In genomic region chr6:122472022-122472340, GRCh38 we compare ENCODE assay signal across 8 cellular contexts. TPM values are rescaled to one million over a fixed set of nuclear protein-coding genes. Genes with fewer than 3 reads are reported as not detected.
DNase-seq lines count a peak whose midpoint lies in the region; ATAC-seq and TF ChIP-seq lines count a peak whose summit lies in the region.

No MANE protein-coding gene starts in this region.

- ATAC-seq in HG03108 (IDR thresholded peaks at IDR 0.05; ENCODE audit: unreplicated experiment), result peak; percentile 38
- ATAC-seq in activated B cell treated with CpG ODN at 0.5 μM for 24 hours (ENCODE audit: low read depth), result peak; percentile 53
- ATAC-seq in right cardiac atrium, result peak in 1 of 2 donors; percentile 58

- no peaks in the 10 kb centered on the region for H3K9me3 Mint-ChIP-seq in activated CD4-positive, alpha-beta T cell treated with anti-CD3 and anti-CD28 coated beads, Interleukin-2, amount 10 ng/mL, durations not matched to agents 7 days and 5 days
- no peaks in the 10 kb centered on the region for H3K9me3 Mint-ChIP-seq in activated B cell treated with CpG ODN at 0.5 μM for 24 hours

- TF ChIP-seq POLR2A in spleen (IDR thresholded peaks at IDR 0.05), result no peak

- DNase-seq in activated CD4-positive, alpha-beta T cell treated with anti-CD3 and anti-CD28 coated beads, Interleukin-2, amount 10 ng/mL, durations not matched to agents 7 days and 5 days, result no peak
- no peak for DNase-seq in activated CD4-positive, alpha-beta T cell treated with anti-CD3 and anti-CD28 coated beads for 4 hours
- DNase-seq in activated B cell treated with CpG ODN at 0.5 μM for 24 hours (no peak), right cardiac atrium (no peak), spleen (peak; percentile 25), ureter (ENCODE audit: low spot score) (no peak), C1 segment of cervical spinal cord (lab: John Stamatoyannopoulos, UW) (no peak)

- TF ChIP-seq CTCF in activated B cell treated with CpG ODN at 0.5 μM for 24 hours (IDR thresholded peaks at IDR 0.05) (no peak), spleen (IDR thresholded peaks at IDR 0.05 in 8 of 11, conservative IDR thresholded peaks at IDR 0.05 in 3 of 11) (no peak)

- POLR2A ChIA-PET in activated CD4-positive, alpha-beta T cell treated with anti-CD3 and anti-CD28 coated beads, Interleukin-2, amount 10 ng/mL, durations not matched to agents 7 days and 5 days (lab: Charles Lee), result no interaction called here
- POLR2A ChIA-PET in activated B cell treated with CpG ODN at 0.5 μM for 24 hours (lab: Charles Lee), result interaction anchor here (0.9 to 2.6 kb wide), 8 partner anchors 11 to 1137 kb away, joined by 3 to 16 read pairs (median 5); partner anchors contain the start of genes HSF2 and TBC1D32

- H3K4me1 ChIP-seq in right cardiac atrium (ENCODE audit: control insufficient read depth, insufficient read depth, low read length) (peaks cover 2% of the 10 kb centered on the region), spleen (peaks cover 23 to 50% (median 47%) of the 10 kb centered on the region in 6 donors)

- H3K36me3 ChIP-seq in spleen, result peaks cover 0 to 8% (median 0%) of the 10 kb centered on the region in 6 donors

- H3K9me3 ChIP-seq in right cardiac atrium (ENCODE audit: control insufficient read depth, low read length), result no peaks in the 10 kb centered on the region
- no peaks in the 10 kb centered on the region for H3K9me3 ChIP-seq in spleen

- H3K27ac ChIP-seq in right cardiac atrium (ENCODE audit: low read length) (peak overlapping the region; percentile 89), spleen (peak overlapping the region; percentile 97 to 99 (median 98))

- intact Hi-C loops in activated B cell treated with CpG ODN at 0.5 μM for 24 hours (cut with micrococcal nuclease), result no loop called here
- intact Hi-C loops in right cardiac atrium (cut with DNase I), result loop anchor here in 1 of 4 donors (10.0 kb wide), 1 partner anchor 77 kb away; the partner anchor contains the start of gene HSF2
- intact Hi-C loops in spleen (cut with DNase I; ENCODE audit: low total_unique reads), result no loop called here

- H3K27ac Mint-ChIP-seq in activated CD4-positive, alpha-beta T cell treated with anti-CD3 and anti-CD28 coated beads, Interleukin-2, amount 10 ng/mL, durations not matched to agents 7 days and 5 days, result peak overlapping the region; percentile 99
- H3K27ac Mint-ChIP-seq in activated B cell treated with CpG ODN at 0.5 μM for 24 hours, result peak overlapping the region; percentile 99

- H3K4me3 Mint-ChIP-seq in activated CD4-positive, alpha-beta T cell treated with anti-CD3 and anti-CD28 coated beads, Interleukin-2, amount 10 ng/mL, durations not matched to agents 7 days and 5 days, result peak overlapping the region; percentile 92
- peak overlapping the region; percentile 99 for H3K4me3 Mint-ChIP-seq in activated B cell treated with CpG ODN at 0.5 μM for 24 hours

- H3K27me3 Mint-ChIP-seq in activated CD4-positive, alpha-beta T cell treated with anti-CD3 and anti-CD28 coated beads, Interleukin-2, amount 10 ng/mL, durations not matched to agents 7 days and 5 days, result no peaks in the 10 kb centered on the region
- no peaks in the 10 kb centered on the region for H3K27me3 Mint-ChIP-seq in activated B cell treated with CpG ODN at 0.5 μM for 24 hours

- peaks cover 27% of the 10 kb centered on the region for H3K4me1 Mint-ChIP-seq in activated CD4-positive, alpha-beta T cell treated with anti-CD3 and anti-CD28 coated beads, Interleukin-2, amount 10 ng/mL, durations not matched to agents 7 days and 5 days
- peaks cover 44% of the 10 kb centered on the region for H3K4me1 Mint-ChIP-seq in activated B cell treated with CpG ODN at 0.5 μM for 24 hours

- CTCF ChIA-PET in activated CD4-positive, alpha-beta T cell treated with anti-CD3 and anti-CD28 coated beads, Interleukin-2, amount 10 ng/mL, durations not matched to agents 7 days and 5 days (lab: Charles Lee), result interaction anchor here (1.6 to 2.3 kb wide), 4 partner anchors 27 to 367 kb away, joined by 3 to 10 read pairs (median 4); no protein-coding TSS in a partner anchor
- CTCF ChIA-PET in activated B cell treated with CpG ODN at 0.5 μM for 24 hours (lab: Charles Lee), result interaction anchor here (1.0 to 2.6 kb wide), 3 partner anchors 19 to 59 kb away, joined by 3 to 17 read pairs (median 6); no protein-coding TSS in a partner anchor

- peak overlapping the region; percentile 79 for H3K4me3 ChIP-seq in right cardiac atrium (ENCODE audit: low read length)
- H3K4me3 ChIP-seq in spleen, result peak overlapping the region; percentile 74 to 92 (median 80)

- WGBS in right cardiac atrium, result 4% methylated on average over 8 of the region's 8 CpGs
- 0 to 3% (median 1%) methylated on average over 8 of the region's 8 CpGs for WGBS in spleen, 5 donors

- H3K27me3 ChIP-seq in right cardiac atrium (ENCODE audit: control insufficient read depth, insufficient read depth) (no peaks in the 10 kb centered on the region), spleen (replicated peaks in 1 of 7) (no peaks in the 10 kb centered on the region)

- H3K36me3 Mint-ChIP-seq in activated CD4-positive, alpha-beta T cell treated with anti-CD3 and anti-CD28 coated beads, Interleukin-2, amount 10 ng/mL, durations not matched to agents 7 days and 5 days (ENCODE audit: low read depth), result peaks cover 18% of the 10 kb centered on the region
- peaks cover 19% of the 10 kb centered on the region for H3K36me3 Mint-ChIP-seq in activated B cell treated with CpG ODN at 0.5 μM for 24 hours (ENCODE audit: low read depth)

RNA-seq across cellular contexts. Expression of gene SERINC1, which starts 0.4 kb away (rescaled TPM):
- 10 to 100 TPM; 61.0 to 63.1 TPM for total RNA-seq in activated CD4-positive, alpha-beta T cell treated with anti-CD3 and anti-CD28 coated beads, Interleukin-2, amount 10 ng/mL, durations not matched to agents 7 days and 5 days
- 51.3 and 52.0 TPM in 2 replicates for total RNA-seq in activated B cell treated with CpG ODN at 0.5 μM for 24 hours
- 100 to 1,000 TPM; 200 to 231 (median 201) TPM for total RNA-seq in right cardiac atrium
- 120 TPM for polyA plus RNA-seq in right cardiac atrium
- total RNA-seq in spleen, result 100 to 1,000 TPM; 120 to 191 (median 162) TPM
- polyA plus RNA-seq in spleen, result 10 to 100 TPM; 26.6 to 49.2 (median 44.7) TPM
- 132 TPM for total RNA-seq in ureter
